ENCODE assay signal across 1 cellular context in the genomic region with DNA sequence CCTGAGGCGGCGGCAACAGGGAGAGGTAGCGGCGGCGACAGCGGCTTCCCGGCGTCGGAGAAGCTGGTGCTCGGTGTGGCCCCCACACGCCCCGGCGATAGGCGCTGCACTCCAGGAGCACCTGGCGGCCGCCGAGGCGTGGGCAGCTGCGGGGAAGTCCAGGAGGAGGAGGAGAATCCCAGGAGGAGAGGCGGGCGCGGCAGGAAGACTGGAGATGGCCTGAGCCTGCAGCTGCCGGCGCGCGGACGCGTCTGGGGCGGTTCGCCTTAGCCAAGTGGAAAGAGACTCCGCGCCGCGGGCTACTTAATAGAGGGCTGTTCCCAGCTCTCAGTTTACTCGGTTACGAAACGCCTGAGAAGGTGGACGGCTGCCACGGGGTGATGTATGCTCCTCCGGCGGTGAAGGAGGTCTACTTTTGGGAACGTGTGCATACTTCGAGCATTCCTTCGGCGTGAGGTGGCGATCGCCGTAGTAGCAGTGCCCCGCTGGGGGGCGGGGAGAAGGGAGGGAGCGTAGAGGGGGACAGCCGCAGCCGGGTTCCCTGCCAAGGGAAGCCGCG.
A peak's percentile ranks its signal among the peaks of the same experiment; 100 is the strongest.
TF ChIP-seq lines count a peak whose summit lies in the region.

TSS of gene COL12A1 (minus strand) at position 278 of the 559 bp plus-strand sequence. CDS start 3,261 bp downstream, outside the sequence.

TF ChIP-seq in IMR-90, 13 proteins besides CTCF, POLR2A, EP300 and RAD21:
- TF ChIP-seq MXI1 (IDR thresholded peaks at IDR 0.05; ENCODE audit: borderline replicate concordance, low read depth, low read length): no peak
- peak; percentile 92 for TF ChIP-seq CEBPB (IDR thresholded peaks at IDR 0.05; ENCODE audit: low read depth, low read length)
- TF ChIP-seq, protein P1, sequence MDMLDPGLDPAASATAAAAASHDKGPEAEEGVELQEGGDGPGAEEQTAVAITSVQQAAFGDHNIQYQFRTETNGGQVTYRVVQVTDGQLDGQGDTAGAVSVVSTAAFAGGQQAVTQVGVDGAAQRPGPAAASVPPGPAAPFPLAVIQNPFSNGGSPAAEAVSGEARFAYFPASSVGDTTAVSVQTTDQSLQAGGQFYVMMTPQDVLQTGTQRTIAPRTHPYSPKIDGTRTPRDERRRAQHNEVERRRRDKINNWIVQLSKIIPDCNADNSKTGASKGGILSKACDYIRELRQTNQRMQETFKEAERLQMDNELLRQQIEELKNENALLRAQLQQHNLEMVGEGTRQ (IDR thresholded peaks at IDR 0.05; ENCODE audit: low read depth, low read length): no peak
- TF ChIP-seq MAZ (IDR thresholded peaks at IDR 0.05; ENCODE audit: borderline replicate concordance, low read depth, low read length): peak; percentile 87; the same call in 1 of the 2 replicates
- peak; percentile 72 for TF ChIP-seq BHLHE40 (IDR thresholded peaks at IDR 0.05; ENCODE audit: low read depth, low read length)
- TF ChIP-seq SMC3 (IDR thresholded peaks at IDR 0.05; ENCODE audit: low read depth, low read length): 0 out of 2 replicates have a peak, but pooled peaks have one; percentile 2
- TF ChIP-seq FOS (IDR thresholded peaks at IDR 0.05; ENCODE audit: low read depth, low read length): peak; percentile 81
TF ChIP-seq in IMR-90: peak in this region for 5.
